ENCODE assay signal across 11 cellular contexts in genomic region chr11:73324665-73325035, GRCh38. TPM values are rescaled to one million over a fixed set of nuclear protein-coding genes. Genes with fewer than 3 reads are reported as not detected.
DNase-seq lines count a peak whose midpoint lies in the region; ATAC-seq and TF ChIP-seq lines count a peak whose summit lies in the region.
"Had no signal": no experiment of that assay in that cellular context is flagged by ENCODE, and none has a peak within 500 bp of the region (broad histone marks: within the 10 kb centered on the region; RNA-seq: fewer than 3 reads in every experiment).

No MANE protein-coding gene starts in this region.

- H3K27me3 ChIP-seq in right atrium auricular region, result no peaks in the 10 kb centered on the region
- no peaks in the 10 kb centered on the region for H3K27me3 ChIP-seq in duodenal mucosa (ENCODE audit: control insufficient read depth in 1 of 2, insufficient read depth in 2 of 2, low read length in 2 of 2)
- no peaks in the 10 kb centered on the region for H3K27me3 ChIP-seq in osteoblast (ENCODE audit: insufficient read depth, low read length)
- H3K27me3 ChIP-seq in aorta (ENCODE audit: control insufficient read depth in 1 of 2, insufficient read depth in 2 of 2, low read length in 1 of 2), result no peaks in the 10 kb centered on the region

- peaks cover 90% of the 10 kb centered on the region for H3K79me2 ChIP-seq in osteoblast (ENCODE audit: insufficient read depth, low read length)

- H3K4me3 ChIP-seq in right atrium auricular region (no peak overlapping the region), duodenal mucosa (ENCODE audit: low read depth in 1 of 2, low read length in 2 of 2) (no peak overlapping the region), osteoblast (ENCODE audit: insufficient read depth, low read length) (no peak overlapping the region), aorta (ENCODE audit: low read length in 2 of 2) (no peak overlapping the region)

- ATAC-seq in Right ventricle myocardium inferior (no peak), aorta (ENCODE audit: low FRiP score) (no peak), GM19397 (IDR thresholded peaks at IDR 0.05; ENCODE audit: unreplicated experiment) (no peak)

- H3K4me2 ChIP-seq in osteoblast (ENCODE audit: insufficient read depth, low read length), result peak overlapping the region; percentile 67

- TF ChIP-seq CTCF in right atrium auricular region (IDR thresholded peaks at IDR 0.05) (no peak), osteoblast (IDR thresholded peaks at IDR 0.05; ENCODE audit: extremely low read depth, low read depth, low read length) (no peak)

- H3K9ac ChIP-seq in duodenal mucosa (ENCODE audit: low read depth in 1 of 2, low read length in 2 of 2), result no peak overlapping the region

- peak overlapping the region; percentile 77 to 78 for H3K27ac ChIP-seq in right atrium auricular region
- H3K27ac ChIP-seq in duodenal mucosa (ENCODE audit: low read depth, low read length), result peak overlapping the region; percentile 66
- peak overlapping the region; percentile 94 for H3K27ac ChIP-seq in osteoblast (ENCODE audit: low read depth, low read length)
- peak overlapping the region; percentile 94 to 99 for H3K27ac ChIP-seq in aorta (ENCODE audit: low read depth in 1 of 2, low read length in 2 of 2)

- no peak overlapping the region for H2AFZ ChIP-seq in osteoblast (ENCODE audit: low read length)

- H4K20me1 ChIP-seq in osteoblast (ENCODE audit: insufficient read depth, low read length), result peaks cover 43% of the 10 kb centered on the region

- intact Hi-C loops in Right ventricle myocardium inferior (cut with DNase I), result no loop called here
- intact Hi-C loops in aorta (cut with DNase I), result no loop called here

- WGBS in aorta, 2 donors, result 25 to 31% methylated on average over 2 of the region's 2 CpGs

- no peak for DNase-seq in right atrium auricular region (ENCODE audit: low spot score)
- no peak for DNase-seq in Right ventricle myocardium inferior (ENCODE audit: missing footprints)
- no peak for DNase-seq in osteoblast (ENCODE audit: insufficient read length, low spot score, missing footprints)
- no peak for DNase-seq in aorta
- no peak for DNase-seq in AML-193 (lab: John Stamatoyannopoulos, UW)
- no peak for DNase-seq in NCI-H2029 treated with DMSO at 0.1 percent for 48 hours (lab: John Stamatoyannopoulos, UW)
- DNase-seq: activated B cell treated with CpG ODN at 0.5 μM for 24 hours, endodermal cell, retina had no signal

- H3K4me1 ChIP-seq in right atrium auricular region (peaks cover 0 to 87% of the 10 kb centered on the region in 2 donors), duodenal mucosa (ENCODE audit: control insufficient read depth in 1 of 2, insufficient read depth in 2 of 2, low read length in 2 of 2) (peaks cover 29 to 37% of the 10 kb centered on the region in 2 donors), osteoblast (ENCODE audit: insufficient read depth, low read length) (peaks cover 85% of the 10 kb centered on the region), aorta (ENCODE audit: control insufficient read depth in 1 of 2, insufficient read depth in 2 of 2, low read length in 2 of 2) (peaks cover 4 to 12% of the 10 kb centered on the region in 2 donors)

- H3K9me3 ChIP-seq in right atrium auricular region, result no peaks in the 10 kb centered on the region
- no peaks in the 10 kb centered on the region for H3K9me3 ChIP-seq in duodenal mucosa (ENCODE audit: control insufficient read depth in 1 of 2, low read length in 2 of 2)
- H3K9me3 ChIP-seq in osteoblast (ENCODE audit: low read depth, low read length), result no peaks in the 10 kb centered on the region
- no peaks in the 10 kb centered on the region for H3K9me3 ChIP-seq in aorta (ENCODE audit: control insufficient read depth, low read length)

- H3K36me3 ChIP-seq in right atrium auricular region, result no peaks in the 10 kb centered on the region
- no peaks in the 10 kb centered on the region for H3K36me3 ChIP-seq in duodenal mucosa (ENCODE audit: control insufficient read depth in 1 of 2, insufficient read depth in 2 of 2, low read length in 2 of 2)
- peaks cover 9% of the 10 kb centered on the region for H3K36me3 ChIP-seq in osteoblast (ENCODE audit: insufficient read depth, low read length)
- no peaks in the 10 kb centered on the region for H3K36me3 ChIP-seq in aorta (ENCODE audit: control insufficient read depth in 1 of 2, insufficient read depth in 2 of 2, low read length in 1 of 2)

RNA-seq across cellular contexts. Expression of gene ARHGEF17, which starts 16.6 kb away (rescaled TPM):
- total RNA-seq in right atrium auricular region, result 10 to 100 TPM; 41.6 to 59.9 TPM
- total RNA-seq in Right ventricle myocardium inferior, result 57.1 TPM
- 50.1 and 67.0 TPM in 2 replicates for total RNA-seq in osteoblast
- total RNA-seq in aorta, result 100 to 1,000 TPM; 159 to 201 TPM
- 100 to 1,000 TPM in 1 of 2 donors, 10 to 100 TPM in 1; 20.5 to 182 TPM for polyA plus RNA-seq in aorta

RNA-seq across cellular contexts. Expression of gene RELT, which starts 51.5 kb away (rescaled TPM):
- 1 to 10 TPM; 2.0 to 7.0 TPM for total RNA-seq in right atrium auricular region
- 2.3 TPM for total RNA-seq in Right ventricle myocardium inferior
- 2.9 and 4.0 TPM in 2 replicates for total RNA-seq in osteoblast
- 10 to 100 TPM; 11.5 to 13.2 TPM for total RNA-seq in aorta
- 1 to 10 TPM; 1.1 to 1.3 TPM for polyA plus RNA-seq in aorta

RNA-seq across cellular contexts. Expression of gene P2RY6, which starts 52.5 kb away (rescaled TPM):
- total RNA-seq in right atrium auricular region (1 to 10 TPM in 1 of 2 donors, under 1 TPM in 1; 0.19 to 1.9 TPM), Right ventricle myocardium inferior (2.8 TPM), osteoblast (0.72 and 1.8 TPM in 2 replicates), aorta (10 to 100 TPM in 1 of 2 donors, 1 to 10 TPM in 1; 6.1 to 12.0 TPM)
- 1 to 10 TPM; 2.5 to 4.4 TPM for polyA plus RNA-seq in aorta
